Comparison of ENCODE assay signal across 20 cellular contexts in the genomic region with DNA sequence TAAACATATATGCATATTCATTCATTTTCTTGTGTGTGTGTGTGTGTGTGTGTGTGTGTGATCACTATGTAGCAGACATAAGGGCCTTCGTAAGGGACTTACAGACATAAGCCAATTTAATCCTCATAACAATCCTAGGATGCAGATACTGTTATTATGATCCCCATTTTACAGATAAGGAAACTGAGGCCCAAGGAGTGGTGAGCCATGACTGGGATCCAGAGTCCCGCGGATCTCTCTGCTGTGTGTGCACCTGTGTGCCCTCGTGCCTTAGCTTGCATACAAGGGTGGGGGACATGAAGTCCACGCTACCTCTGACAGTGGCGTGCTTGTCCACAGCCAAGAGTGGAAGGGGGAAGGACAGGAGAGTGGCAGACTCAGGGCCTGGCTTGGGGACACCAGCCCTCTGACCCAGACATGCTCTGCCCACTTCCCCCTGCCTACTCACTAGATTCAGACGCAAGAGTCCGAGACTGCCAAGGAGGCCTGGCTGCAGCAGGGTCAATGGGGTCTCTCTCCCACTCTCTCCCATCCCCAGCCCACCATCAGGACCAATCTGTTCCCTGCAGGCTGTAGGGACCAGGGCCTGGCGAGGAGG. TPM values are rescaled to one million over a fixed set of nuclear protein-coding genes. Genes with fewer than 3 reads are reported as not detected.
DNase-seq lines count a peak whose midpoint lies in the region; ATAC-seq, FAIRE-seq and TF ChIP-seq lines count a peak whose summit lies in the region.
"Had no signal": no experiment of that assay in that cellular context is flagged by ENCODE, and none has a peak within 500 bp of the region (broad histone marks: within the 10 kb centered on the region; RNA-seq: fewer than 3 reads in every experiment).

No MANE protein-coding gene starts in this region.

- H3K9me1 ChIP-seq in K562 (ENCODE audit: control insufficient read depth, insufficient read depth, low read length), result no peaks in the 10 kb centered on the region

- H4K20me1 ChIP-seq in K562 (replicated peaks; ENCODE audit: control insufficient read depth, insufficient read depth, low read length) (no peaks in the 10 kb centered on the region), H1 (replicated peaks in 1 of 2; ENCODE audit: control insufficient read depth in 1 of 2, insufficient read depth in 2 of 2, low read length in 2 of 2) (no peaks in the 10 kb centered on the region)

- H2BK12ac ChIP-seq in H1 (ENCODE audit: low read depth, low read length), result peak overlapping the region; percentile 85; the same call in 1 of the 2 replicates
- peak overlapping the region; percentile 2 for H2BK12ac ChIP-seq in neuronal stem cell (ENCODE audit: low read length)

- H3K27ac ChIP-seq in K562 (ENCODE audit: extremely low read depth, low read depth, low read length) (no peak overlapping the region), H1 (ENCODE audit: low read depth, low read length) (no peak overlapping the region), neuronal stem cell (replicated peaks; ENCODE audit: low read length) (no peak overlapping the region), spleen (no peak overlapping the region)
- H3K27ac ChIP-seq: HL-60, SJSA1 had no signal

- no peak overlapping the region for H4K8ac ChIP-seq in H1 (ENCODE audit: extremely low read depth, insufficient read depth, low read length)
- no peak overlapping the region for H4K8ac ChIP-seq in neuronal stem cell (ENCODE audit: low read depth, low read length)

- no peak for TF ChIP-seq CTCF in K562 (IDR thresholded peaks at IDR 0.05 in 2 of 3, conservative IDR thresholded peaks at IDR 0.05 in 1 of 3; ENCODE audit: insufficient read depth in 2 of 3, low read depth in 1 of 3, low read length in 3 of 3)
- TF ChIP-seq CTCF in H1 (IDR thresholded peaks at IDR 0.05; ENCODE audit: control extremely low read depth in 1 of 3, insufficient read depth in 1 of 3, low read depth in 1 of 3, low read length in 3 of 3), result no peak
- TF ChIP-seq CTCF in spleen (IDR thresholded peaks at IDR 0.05 in 8 of 11, conservative IDR thresholded peaks at IDR 0.05 in 3 of 11), result no peak

- CTCF ChIA-PET in K562 (lab: Yijun Ruan, JAX; ENCODE audit: low intra/inter-chr PET ratio), result no interaction called here
- CTCF ChIA-PET in H1 (lab: Charles Lee; ENCODE audit: partially characterized antibody), result interaction anchor here (1.2 to 1.6 kb wide), 2 partner anchors 9 kb away, joined by 3 to 4 read pairs; a partner anchor contains a TSS

- H3K9ac ChIP-seq in K562 (ENCODE audit: insufficient read depth in 1 of 2, low read depth in 2 of 2, low read length in 2 of 2) (no peak overlapping the region), H1 (replicated peaks in 1 of 4; ENCODE audit: extremely low read depth in 1 of 4, low read depth in 3 of 4, low read length in 3 of 4) (no peak overlapping the region), neuronal stem cell (ENCODE audit: low read depth, low read length, poor library complexity) (no peak overlapping the region)

- POLR2A ChIA-PET in K562 (lab: Yijun Ruan, JAX) (interaction anchor here (0.5 to 0.7 kb wide), 2 partner anchors 51 to 220 kb away, joined by 3 to 4 read pairs; no protein-coding TSS in a partner anchor), H1 (lab: Charles Lee; ENCODE audit: partially characterized antibody) (no interaction called here)

- no peak for DNase-seq in K562 (ENCODE audit: extremely low read depth in 1 of 4, low spot score in 3 of 4)
- DNase-seq in H1 (ENCODE audit: low read depth in 1 of 2, low spot score in 2 of 2), result no peak
- no peak for DNase-seq in neuronal stem cell (ENCODE audit: low spot score)
- peak; percentile 42 for DNase-seq in spleen
- no peak for DNase-seq in H7
- DNase-seq in COR-L47 (lab: John Stamatoyannopoulos, UW), result no peak
- no peak for DNase-seq in NCI-H2081 treated with DMSO at 0.1 percent for 48 hours (lab: John Stamatoyannopoulos, UW)
- DNase-seq: CD4-positive, CD25-positive, alpha-beta regulatory T cell; DMS79 treated with DMSO at 0.1 percent for 48 hours; H9; HFFc6; NCI-H1105 treated with DMSO at 0.1 percent for 48 hours; NCI-H2029 treated with DMSO at 0.1 percent for 48 hours; NCI-H2171; NCI-H446; NCI-H526 had no signal

- H3K23ac ChIP-seq in H1 (ENCODE audit: insufficient read length), result no peak overlapping the region
- H3K23ac ChIP-seq in neuronal stem cell (ENCODE audit: low read depth, low read length, poor library complexity), result no peak overlapping the region

- H3K4ac ChIP-seq in H1 (replicated peaks; ENCODE audit: insufficient read length, low read depth, low read length) (no peak overlapping the region), neuronal stem cell (ENCODE audit: low read length) (no peak overlapping the region)

- FAIRE-seq in K562 (lab: Jason Lieb, UNC), result no peak
- FAIRE-seq in H1 (lab: Jason Lieb, UNC), result no peak

- H2BK5ac ChIP-seq in H1 (ENCODE audit: low read depth, low read length), result no peak overlapping the region
- no peak overlapping the region for H2BK5ac ChIP-seq in neuronal stem cell (ENCODE audit: low read length)

- in situ Hi-C loops in K562 (cut with MboI), result no loop called here

- H3K4me3 ChIP-seq in K562 (no peak overlapping the region), H1 (ENCODE audit: extremely low read depth in 1 of 4, insufficient read depth in 2 of 4, low read depth in 3 of 4, low read length in 4 of 4) (no peak overlapping the region), neuronal stem cell (ENCODE audit: low read length in 2 of 2) (no peak overlapping the region), spleen (no peak overlapping the region), H7 (ENCODE audit: insufficient read depth, low read depth, low read length) (no peak overlapping the region)
- H3K4me3 ChIP-seq: SJSA1 had no signal

- no TSS peak for BruUV-seq in K562 (replicated peaks; lab: Mats Ljungman, UMichigan)

- TF ChIP-seq POLR2A in K562 (conservative IDR thresholded peaks at IDR 0.05) (no peak), H1 (IDR thresholded peaks at IDR 0.05; ENCODE audit: control extremely low read depth in 1 of 2, low read depth in 2 of 2, low read length in 2 of 2) (no peak), spleen (IDR thresholded peaks at IDR 0.05) (no peak)

- H3K18ac ChIP-seq in H1 (ENCODE audit: extremely low read depth, low read length), result no peak overlapping the region
- H3K18ac ChIP-seq in neuronal stem cell (ENCODE audit: low read length), result peak overlapping the region; percentile 76

- WGBS in K562 (ENCODE audit: insufficient coverage, low coverage, missing lambda C conversion rate), result 20% methylated on average over 8 of the region's 9 CpGs
- WGBS in H1 (ENCODE audit: extremely low coverage in 1 of 2, insufficient coverage in 1 of 2, insufficient read length in 1 of 2, insufficient replicate concordance in 2 of 2, low coverage in 1 of 2, low lambda C conversion rate in 2 of 2, missing lambda C conversion rate in 1 of 2), 2 experiments, result 91% methylated on average over 9 of the region's 9 CpGs; no CpG with 5 or more reads in 1 of the 2 experiments
- WGBS in neuronal stem cell (ENCODE audit: extremely low coverage in 2 of 2, insufficient read length in 2 of 2, insufficient replicate concordance in 1 of 2), 2 donors, result no CpG with 5 or more reads among the region's 9 CpGs
- 75 to 98% (median 95%) methylated on average over 5 to 9 of the region's 9 CpGs for WGBS in spleen, 5 donors

- 0 out of 2 replicates have a peak overlapping the region, but pooled peaks have one; percentile 77 for H2BK20ac ChIP-seq in H1 (ENCODE audit: low read length)

- peak overlapping the region; percentile 40; the same call in 1 of the 2 replicates for H2BK15ac ChIP-seq in H1 (ENCODE audit: low read length)
- no peak overlapping the region for H2BK15ac ChIP-seq in neuronal stem cell (ENCODE audit: low read length)

- H3K27me3 ChIP-seq in K562 (ENCODE audit: control insufficient read depth in 2 of 2, insufficient read depth in 2 of 2, low read length in 2 of 2) (peaks cover 12 to 51% of the 10 kb centered on the region in 2 experiments), H1 (replicated peaks in 1 of 4; ENCODE audit: control insufficient read depth in 3 of 4, extremely low read depth in 1 of 4, insufficient read depth in 3 of 4, low read length in 3 of 4) (no peaks in the 10 kb centered on the region), neuronal stem cell (ENCODE audit: control insufficient read depth in 3 of 3, insufficient read depth in 3 of 3, low read depth in 1 of 3, low read length in 3 of 3) (peaks cover 0 to 3% (median 0%) of the 10 kb centered on the region in 3 experiments), spleen (replicated peaks in 1 of 7) (peaks cover 0 to 4% (median 0%) of the 10 kb centered on the region in 7 donors), H7 (ENCODE audit: control insufficient read depth, insufficient read depth, low read length) (no peaks in the 10 kb centered on the region)

- H3K14ac ChIP-seq in H1 (ENCODE audit: insufficient read length) (no peak overlapping the region), neuronal stem cell (ENCODE audit: low read length) (no peak overlapping the region)

- H3K9me3 ChIP-seq in K562 (replicated peaks; ENCODE audit: control insufficient read depth, insufficient read depth, low read depth, low read length) (no peaks in the 10 kb centered on the region), H1 (ENCODE audit: insufficient read depth in 2 of 2, low read depth in 1 of 2, low read length in 1 of 2) (no peaks in the 10 kb centered on the region), neuronal stem cell (replicated peaks in 1 of 2; ENCODE audit: control insufficient read depth in 2 of 2, insufficient read depth in 1 of 2, low read depth in 1 of 2, low read length in 2 of 2) (peaks cover 0 to 2% of the 10 kb centered on the region in 2 donors), spleen (no peaks in the 10 kb centered on the region)
- H3K9me3 ChIP-seq: SJSA1 had no signal

- H3K79me2 ChIP-seq in K562 (ENCODE audit: control insufficient read depth, insufficient read depth, low read length), result no peaks in the 10 kb centered on the region
- no peaks in the 10 kb centered on the region for H3K79me2 ChIP-seq in H1 (ENCODE audit: control insufficient read depth in 1 of 2, insufficient read depth in 2 of 2, low read length in 2 of 2)

- no peaks in the 10 kb centered on the region for H3K79me1 ChIP-seq in H1 (ENCODE audit: low read depth, low read length)
- no peaks in the 10 kb centered on the region for H3K79me1 ChIP-seq in neuronal stem cell (ENCODE audit: low read depth, low read length)

- intact Hi-C loops in K562 (cut with micrococcal nuclease), result no loop called here
- intact Hi-C loops in spleen (cut with DNase I; ENCODE audit: low total_unique reads), result no loop called here

- no peak overlapping the region for H4K91ac ChIP-seq in H1 (replicated peaks; ENCODE audit: insufficient read length, low read length)
- no peak overlapping the region for H4K91ac ChIP-seq in neuronal stem cell (ENCODE audit: low read depth, low read length, poor library complexity)

- TF ChIP-seq EP300 in K562 (IDR thresholded peaks at IDR 0.05; ENCODE audit: low read length) (no peak), H1 (IDR thresholded peaks at IDR 0.05; ENCODE audit: borderline replicate concordance in 1 of 2, low read depth in 2 of 2, low read length in 2 of 2) (no peak)

- ATAC-seq in K562, result no peak

- H3K4me1 ChIP-seq in K562 (replicated peaks in 1 of 2; ENCODE audit: control insufficient read depth in 2 of 2, insufficient read depth in 2 of 2, low read length in 2 of 2) (peaks cover 0 to 12% of the 10 kb centered on the region in 2 experiments; a peak in 2 of 5 replicates), H1 (replicated peaks in 1 of 4; ENCODE audit: control insufficient read depth in 3 of 4, insufficient read depth in 4 of 4, low read length in 3 of 4) (peaks cover 9 to 19% (median 16%) of the 10 kb centered on the region in 4 experiments), neuronal stem cell (ENCODE audit: control insufficient read depth in 2 of 2, insufficient read depth in 1 of 2, low read depth in 1 of 2, low read length in 2 of 2) (peaks cover 17 to 19% of the 10 kb centered on the region in 2 donors), spleen (peaks cover 0 to 5% (median 0%) of the 10 kb centered on the region in 6 donors)
- H3K4me1 ChIP-seq: SJSA1 had no signal

- no peak overlapping the region for H3K56ac ChIP-seq in H1 (replicated peaks; ENCODE audit: insufficient read length, low read depth, low read length)

- no peak overlapping the region for H4K5ac ChIP-seq in H1 (ENCODE audit: insufficient read length, low read depth, low read length)

- TF ChIP-seq RAD21 in K562 (CRISPR knock-in tag; conservative IDR thresholded peaks at IDR 0.05 in 1 of 2, IDR thresholded peaks at IDR 0.05 in 1 of 2), result no peak
- TF ChIP-seq RAD21 in H1 (IDR thresholded peaks at IDR 0.05 in 1 of 2, conservative IDR thresholded peaks at IDR 0.05 in 1 of 2; ENCODE audit: low read depth in 2 of 2, low read length in 2 of 2), result no peak

- H3K36me3 ChIP-seq in K562 (ENCODE audit: control insufficient read depth, insufficient read depth, low read length), result no peaks in the 10 kb centered on the region
- H3K36me3 ChIP-seq in H1 (ENCODE audit: control insufficient read depth in 2 of 4, insufficient read depth in 4 of 4, low read length in 3 of 4), result no peaks in the 10 kb centered on the region
- H3K36me3 ChIP-seq in neuronal stem cell (replicated peaks in 1 of 2; ENCODE audit: control insufficient read depth in 2 of 2, insufficient read depth in 2 of 2, low read length in 2 of 2), result no peaks in the 10 kb centered on the region
- H3K36me3 ChIP-seq in spleen, result no peaks in the 10 kb centered on the region
- H3K36me3 ChIP-seq in H7 (replicated peaks; ENCODE audit: control insufficient read depth, insufficient read depth, low read length), result no peaks in the 10 kb centered on the region
- H3K36me3 ChIP-seq: SJSA1 had no signal

- no peak overlapping the region for H3K4me2 ChIP-seq in K562 (ENCODE audit: insufficient read depth, low read length)
- no peak overlapping the region for H3K4me2 ChIP-seq in H1 (ENCODE audit: insufficient read depth in 1 of 2, low read depth in 2 of 2, low read length in 2 of 2)
- no peak overlapping the region for H3K4me2 ChIP-seq in neuronal stem cell (ENCODE audit: insufficient read depth, low read length, poor library complexity, severe bottlenecking)

- no peak overlapping the region for H2AFZ ChIP-seq in K562 (ENCODE audit: low read depth, low read length)
- no peak overlapping the region for H2AFZ ChIP-seq in H1 (ENCODE audit: low read length)
- H2AFZ ChIP-seq in neuronal stem cell (ENCODE audit: low read length), result no peak overlapping the region

- peak overlapping the region; percentile 76; the same call in 1 of the 2 replicates for H2AK5ac ChIP-seq in H1 (ENCODE audit: low read depth, low read length)
- no peak overlapping the region for H2AK5ac ChIP-seq in neuronal stem cell (ENCODE audit: low read depth, low read length)

- H2BK120ac ChIP-seq in H1 (replicated peaks; ENCODE audit: low read depth, low read length) (no peak overlapping the region), neuronal stem cell (ENCODE audit: low read depth, low read length) (no peak overlapping the region)

- no peaks in the 10 kb centered on the region; the same call in 1 of the 2 replicates for H3K23me2 ChIP-seq in H1 (ENCODE audit: low read depth, low read length)

RNA-seq across cellular contexts. Expression of a gene that starts 9.8 kb away (rescaled TPM):
- not detected in 2 replicates for total RNA-seq in K562 (2011; cell fraction: chromatin; rRNA removed; ENCODE audit: low replicate concordance)
- not detected in 2 replicates for total RNA-seq in K562 (2011; cell fraction: nucleolus; rRNA removed)
- not detected in 2 replicates for total RNA-seq in K562 (2011; cell fraction: nucleoplasm; rRNA removed)
- not detected in 2 replicates for total RNA-seq in K562 (2014; rRNA removed)
- total RNA-seq in K562 (2014; rRNA removed; fragmentation: Illumina TruSeq; extraction: Trizol), result not detected in 2 replicates
- total RNA-seq in K562 (2015; rRNA removed; fragmentation: Illumina TruSeq; extraction: Trizol), result not detected in 2 replicates
- not detected in 2 replicates for total RNA-seq in K562 (2021)
- polyA plus RNA-seq in K562 (2011; rRNA removed), result 0.04 TPM in 1 of 2 replicates, not detected in the other
- not detected in 2 replicates for polyA plus RNA-seq in K562 (2011; cell fraction: cytosol; rRNA removed)
- not detected in 2 replicates for polyA plus RNA-seq in K562 (2011; cell fraction: nucleus; rRNA removed)
- polyA plus RNA-seq in K562 (2012), result not detected in 2 replicates
- not detected in 2 replicates for polyA plus RNA-seq in K562 (2014; fragmentation: Illumina TruSeq; extraction: Trizol)
- not detected for polyA plus RNA-seq in K562 (2014; fragmentation: Nextera tagmentation; extraction: Ambion mirVana)
- polyA plus RNA-seq in K562 (2014; rRNA removed), result not detected in 2 replicates
- polyA minus RNA-seq in K562 (2011; rRNA and poly(A)+ RNA removed), result not detected in 2 replicates
- polyA minus RNA-seq in K562 (2011; cell fraction: cytosol; rRNA and poly(A)+ RNA removed), result not detected in 2 replicates
- not detected in 2 replicates for polyA minus RNA-seq in K562 (2011; cell fraction: nucleus; rRNA and poly(A)+ RNA removed)
- total RNA-seq in H1 (2021; fragmentation: NEBNext Ultra II Directional; extraction: Animal tissue kit (Norgen Biotek cat#: 25700)), result 3.7 and 4.5 TPM in 2 replicates
- 3.6 and 4.6 TPM in 2 replicates for polyA plus RNA-seq in H1 (2011; rRNA removed)
- polyA plus RNA-seq in H1 (2011; cell fraction: cytosol; rRNA removed), result 3.4 TPM
- polyA plus RNA-seq in H1 (2011; cell fraction: nucleus; rRNA removed), result 4.5 TPM
- 3.3 to 6.3 TPM (median 4.1 TPM) in 4 replicates for polyA plus RNA-seq in H1 (2012, experiment 1 of 2)
- polyA plus RNA-seq in H1 (2012, experiment 2 of 2), result 4.5 TPM
- 2.9 TPM for polyA plus RNA-seq in H1 (2013, experiment 1 of 2)
- polyA plus RNA-seq in H1 (2013, experiment 2 of 2), result 2.2 TPM
- 3.0 and 3.1 TPM in 2 replicates for polyA minus RNA-seq in H1 (2011; rRNA and poly(A)+ RNA removed)
- 4.0 TPM for polyA minus RNA-seq in H1 (2011; cell fraction: cytosol; rRNA and poly(A)+ RNA removed)
- polyA minus RNA-seq in H1 (2011; cell fraction: nucleus; rRNA and poly(A)+ RNA removed), result 2.3 TPM
- 8.7 TPM for polyA plus RNA-seq in neuronal stem cell (2013, experiment 1 of 2)
- polyA plus RNA-seq in neuronal stem cell (2013, experiment 2 of 2), result 9.0 TPM
- 1 to 10 TPM in 2 of 7 donors, under 1 TPM in 5; 0.42 to 1.5 (median 0.97) TPM for total RNA-seq in spleen
- polyA plus RNA-seq in spleen, result under 1 TPM; 0.22 to 0.67 (median 0.36) TPM
- total RNA-seq in H7 (2014; rRNA removed; shearing (Covaris generic)), result 1.4 and 1.9 TPM in 2 replicates
- total RNA-seq: CD4-positive, CD25-positive, alpha-beta regulatory T cell; HFFc6; HT-29; SJSA1 had no signal
- polyA plus RNA-seq: BJ; CD4-positive, CD25-positive, alpha-beta regulatory T cell had no signal

RNA-seq across cellular contexts. Expression of a gene that starts 14.2 kb away (rescaled TPM):
- total RNA-seq in K562 (2011; cell fraction: chromatin; rRNA removed; ENCODE audit: low replicate concordance), result not detected in 2 replicates
- total RNA-seq in K562 (2011; cell fraction: nucleolus; rRNA removed), result not detected in 2 replicates
- not detected in 2 replicates for total RNA-seq in K562 (2011; cell fraction: nucleoplasm; rRNA removed)
- total RNA-seq in K562 (2014; rRNA removed) (not detected in 2 replicates), K562 (2014; rRNA removed; fragmentation: Illumina TruSeq; extraction: Trizol) (not detected in 2 replicates), K562 (2015; rRNA removed; fragmentation: Illumina TruSeq; extraction: Trizol) (not detected in 2 replicates), K562 (2021) (0.09 TPM in 1 of 2 replicates, not detected in the other), spleen (under 1 TPM in 1 of 7 donors, not detected in 6; 0.42 TPM)
- polyA plus RNA-seq in K562 (2011; rRNA removed) (not detected in 2 replicates), K562 (2014; fragmentation: Illumina TruSeq; extraction: Trizol) (not detected in 2 replicates), K562 (2014; fragmentation: Nextera tagmentation; extraction: Ambion mirVana) (not detected), K562 (2014; rRNA removed) (0.42 TPM in 1 of 2 replicates, not detected in the other), H1 (2011; rRNA removed) (0.18 and 0.30 TPM in 2 replicates), spleen (under 1 TPM in 1 of 3 donors, not detected in 2; 0.03 TPM)
- not detected in 2 replicates for polyA plus RNA-seq in K562 (2011; cell fraction: cytosol; rRNA removed)
- polyA plus RNA-seq in K562 (2011; cell fraction: nucleus; rRNA removed), result not detected in 2 replicates
- not detected in 2 replicates for polyA plus RNA-seq in K562 (2012)
- not detected in 2 replicates for polyA minus RNA-seq in K562 (2011; rRNA and poly(A)+ RNA removed)
- not detected in 2 replicates for polyA minus RNA-seq in K562 (2011; cell fraction: cytosol; rRNA and poly(A)+ RNA removed)
- not detected in 2 replicates for polyA minus RNA-seq in K562 (2011; cell fraction: nucleus; rRNA and poly(A)+ RNA removed)
- total RNA-seq in H1 (2021; fragmentation: NEBNext Ultra II Directional; extraction: Animal tissue kit (Norgen Biotek cat#: 25700)), result not detected in 2 replicates
- 0.16 TPM for polyA plus RNA-seq in H1 (2011; cell fraction: cytosol; rRNA removed)
- polyA plus RNA-seq in H1 (2011; cell fraction: nucleus; rRNA removed), result 0.04 TPM
- 0.11 to 0.15 TPM in 2 of 4 replicates, not detected in the others for polyA plus RNA-seq in H1 (2012, experiment 1 of 2)
- not detected for polyA plus RNA-seq in H1 (2012, experiment 2 of 2)
- polyA plus RNA-seq in H1 (2013, experiment 1 of 2), result 0.02 TPM
- 0.07 TPM for polyA plus RNA-seq in H1 (2013, experiment 2 of 2)
- 0.09 TPM in 1 of 2 replicates, not detected in the other for polyA minus RNA-seq in H1 (2011; rRNA and poly(A)+ RNA removed)
- not detected for polyA minus RNA-seq in H1 (2011; cell fraction: cytosol; rRNA and poly(A)+ RNA removed)
- polyA minus RNA-seq in H1 (2011; cell fraction: nucleus; rRNA and poly(A)+ RNA removed), result 0.90 TPM
- polyA plus RNA-seq in neuronal stem cell (2013, experiment 1 of 2), result not detected
- polyA plus RNA-seq in neuronal stem cell (2013, experiment 2 of 2), result not detected
- not detected in 2 replicates for total RNA-seq in H7 (2014; rRNA removed; shearing (Covaris generic))
- total RNA-seq: CD4-positive, CD25-positive, alpha-beta regulatory T cell; HFFc6; SJSA1 had no signal
- polyA plus RNA-seq: BJ; CD4-positive, CD25-positive, alpha-beta regulatory T cell had no signal

RNA-seq across cellular contexts. Expression of a gene that starts 19.4 kb away (rescaled TPM):
- 95.2 and 270 TPM in 2 replicates for total RNA-seq in K562 (2011; cell fraction: chromatin; rRNA removed; ENCODE audit: low replicate concordance)
- 174 and 191 TPM in 2 replicates for total RNA-seq in K562 (2011; cell fraction: nucleolus; rRNA removed)
- total RNA-seq in K562 (2011; cell fraction: nucleoplasm; rRNA removed), result 98.3 and 111 TPM in 2 replicates
- total RNA-seq in K562 (2014; rRNA removed), result 109 and 132 TPM in 2 replicates
- 19.8 and 23.3 TPM in 2 replicates for total RNA-seq in K562 (2014; rRNA removed; fragmentation: Illumina TruSeq; extraction: Trizol)
- 47.2 and 47.6 TPM in 2 replicates for total RNA-seq in K562 (2015; rRNA removed; fragmentation: Illumina TruSeq; extraction: Trizol)
- 107 and 114 TPM in 2 replicates for total RNA-seq in K562 (2021)
- polyA plus RNA-seq in K562 (2011; rRNA removed), result 17.7 and 32.4 TPM in 2 replicates
- polyA plus RNA-seq in K562 (2011; cell fraction: cytosol; rRNA removed), result 16.3 and 33.1 TPM in 2 replicates
- 131 and 209 TPM in 2 replicates for polyA plus RNA-seq in K562 (2011; cell fraction: nucleus; rRNA removed)
- 37.2 and 61.4 TPM in 2 replicates for polyA plus RNA-seq in K562 (2012)
- 70.7 and 73.8 TPM in 2 replicates for polyA plus RNA-seq in K562 (2014; fragmentation: Illumina TruSeq; extraction: Trizol)
- 1 to 10 TPM; 2.0 to 2.4 TPM for polyA plus RNA-seq in K562 (2014; fragmentation: Nextera tagmentation; extraction: Ambion mirVana)
- 69.7 and 77.2 TPM in 2 replicates for polyA plus RNA-seq in K562 (2014; rRNA removed)
- 23.5 and 30.7 TPM in 2 replicates for polyA minus RNA-seq in K562 (2011; rRNA and poly(A)+ RNA removed)
- 53.6 and 56.5 TPM in 2 replicates for polyA minus RNA-seq in K562 (2011; cell fraction: cytosol; rRNA and poly(A)+ RNA removed)
- polyA minus RNA-seq in K562 (2011; cell fraction: nucleus; rRNA and poly(A)+ RNA removed), result 54.6 and 62.6 TPM in 2 replicates
- total RNA-seq in H1 (2021; fragmentation: NEBNext Ultra II Directional; extraction: Animal tissue kit (Norgen Biotek cat#: 25700)), result 151 and 153 TPM in 2 replicates
- polyA plus RNA-seq in H1 (2011; rRNA removed), result 46.8 and 79.9 TPM in 2 replicates
- 58.4 TPM for polyA plus RNA-seq in H1 (2011; cell fraction: cytosol; rRNA removed)
- 266 TPM for polyA plus RNA-seq in H1 (2011; cell fraction: nucleus; rRNA removed)
- polyA plus RNA-seq in H1 (2012, experiment 1 of 2), result 98.7 to 125 TPM (median 120 TPM) in 4 replicates
- polyA plus RNA-seq in H1 (2012, experiment 2 of 2), result 114 TPM
- polyA plus RNA-seq in H1 (2013, experiment 1 of 2), result 74.0 TPM
- 63.6 TPM for polyA plus RNA-seq in H1 (2013, experiment 2 of 2)
- polyA minus RNA-seq in H1 (2011; rRNA and poly(A)+ RNA removed), result 87.5 and 109 TPM in 2 replicates
- 88.4 TPM for polyA minus RNA-seq in H1 (2011; cell fraction: cytosol; rRNA and poly(A)+ RNA removed)
- 116 TPM for polyA minus RNA-seq in H1 (2011; cell fraction: nucleus; rRNA and poly(A)+ RNA removed)
- polyA plus RNA-seq in neuronal stem cell (2013, experiment 1 of 2), result 15.0 TPM
- 14.9 TPM for polyA plus RNA-seq in neuronal stem cell (2013, experiment 2 of 2)
- 10 to 100 TPM; 37.1 to 71.2 (median 54.4) TPM for total RNA-seq in spleen
- 10 to 100 TPM; 24.7 to 48.6 (median 35.5) TPM for polyA plus RNA-seq in spleen
- total RNA-seq in H7 (2014; rRNA removed; shearing (Covaris generic)), result 140 and 149 TPM in 2 replicates
